8 cellular contexts compared by ENCODE assay signal in the genomic region with DNA sequence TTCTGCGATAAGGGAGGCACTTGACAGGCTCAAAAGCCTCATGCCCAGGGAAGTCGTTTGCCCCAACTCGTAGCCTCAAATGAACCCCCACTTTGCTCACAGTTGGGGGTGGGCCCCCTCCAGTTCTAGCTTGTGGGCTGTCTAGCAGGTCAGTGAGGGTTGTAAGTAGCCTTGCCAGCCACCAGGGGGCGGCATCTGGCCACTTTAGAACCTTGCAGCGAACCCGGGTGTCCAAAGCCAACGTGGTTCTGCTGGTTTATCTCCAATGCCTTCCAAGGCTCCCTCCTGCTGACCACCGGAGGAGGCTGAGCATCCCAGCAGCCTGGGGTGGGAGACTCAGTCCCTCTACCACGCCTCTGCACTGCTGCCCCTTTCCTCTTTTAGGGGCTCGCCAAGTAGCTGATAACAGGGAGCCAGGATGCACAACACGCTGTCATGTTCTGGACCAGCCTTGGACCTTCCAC. TPM values are rescaled to one million over a fixed set of nuclear protein-coding genes. Genes with fewer than 3 reads are reported as not detected.
A peak's percentile ranks its signal among the peaks of the same experiment; 100 is the strongest.
DNase-seq lines count a peak whose midpoint lies in the region; ATAC-seq, FAIRE-seq and TF ChIP-seq lines count a peak whose summit lies in the region.

No MANE protein-coding gene starts in this region.

- H3K27me3 ChIP-seq in H1 (replicated peaks in 1 of 4; ENCODE audit: control insufficient read depth in 3 of 4, extremely low read depth in 1 of 4, insufficient read depth in 3 of 4, low read length in 3 of 4), result no peaks in the 10 kb centered on the region

- no peak overlapping the region for H4K5ac ChIP-seq in H1 (ENCODE audit: insufficient read length, low read depth, low read length)

- no peak for TF ChIP-seq POLR2A in H1 (IDR thresholded peaks at IDR 0.05; ENCODE audit: control extremely low read depth in 1 of 2, low read depth in 2 of 2, low read length in 2 of 2)

- H3K56ac ChIP-seq in H1 (replicated peaks; ENCODE audit: insufficient read length, low read depth, low read length), result no peak overlapping the region

- H3K27ac Mint-ChIP-seq in activated CD4-positive, alpha-beta memory T cell treated with anti-CD3 and anti-CD28 coated beads, Interleukin-2, amount 10 ng/mL, durations not matched to agents 7 days and 5 days, result no peak overlapping the region
- no peak overlapping the region for H3K27ac Mint-ChIP-seq in mesothelial cell of epicardium

- H3K14ac ChIP-seq in H1 (ENCODE audit: insufficient read length), result no peak overlapping the region

- H3K4me3 ChIP-seq in H1 (ENCODE audit: extremely low read depth in 1 of 4, insufficient read depth in 2 of 4, low read depth in 3 of 4, low read length in 4 of 4), result no peak overlapping the region

- no peak overlapping the region for H2BK5ac ChIP-seq in H1 (ENCODE audit: low read depth, low read length)

- CTCF ChIA-PET in activated CD4-positive, alpha-beta memory T cell treated with anti-CD3 and anti-CD28 coated beads, Interleukin-2, amount 10 ng/mL, durations not matched to agents 7 days and 5 days (lab: Charles Lee), result interaction anchor here (0.6 to 5.0 kb wide), 34 partner anchors 8 to 297 kb away, joined by 3 to 43 read pairs (median 4); a partner anchor contains a TSS
- CTCF ChIA-PET in H1 (lab: Charles Lee; ENCODE audit: partially characterized antibody), result interaction anchor here (0.5 to 7.9 kb wide), 37 partner anchors 9 to 721 kb away, joined by 3 to 92 read pairs (median 4); a partner anchor contains a TSS

- H2BK20ac ChIP-seq in H1 (ENCODE audit: low read length), result no peak overlapping the region

- no peaks in the 10 kb centered on the region for H3K36me3 Mint-ChIP-seq in activated CD4-positive, alpha-beta memory T cell treated with anti-CD3 and anti-CD28 coated beads, Interleukin-2, amount 10 ng/mL, durations not matched to agents 7 days and 5 days (ENCODE audit: low read depth)
- no peaks in the 10 kb centered on the region for H3K36me3 Mint-ChIP-seq in mesothelial cell of epicardium

- no peaks in the 10 kb centered on the region for H3K9me3 Mint-ChIP-seq in activated CD4-positive, alpha-beta memory T cell treated with anti-CD3 and anti-CD28 coated beads, Interleukin-2, amount 10 ng/mL, durations not matched to agents 7 days and 5 days
- H3K9me3 Mint-ChIP-seq in mesothelial cell of epicardium, result no peaks in the 10 kb centered on the region

- H3K23me2 ChIP-seq in H1 (ENCODE audit: low read depth, low read length), result no peaks in the 10 kb centered on the region

- H2AFZ ChIP-seq in H1 (ENCODE audit: low read length), result peak overlapping the region; percentile 90; the same call in 1 of the 2 replicates

- FAIRE-seq in H1 (lab: Jason Lieb, UNC), result no peak

- TF ChIP-seq RAD21 in H1 (IDR thresholded peaks at IDR 0.05 in 1 of 2, conservative IDR thresholded peaks at IDR 0.05 in 1 of 2; ENCODE audit: low read depth in 2 of 2, low read length in 2 of 2), result peak; percentile 92 to 95

- H3K9me3 ChIP-seq in H1 (ENCODE audit: insufficient read depth in 2 of 2, low read depth in 1 of 2, low read length in 1 of 2), result no peaks in the 10 kb centered on the region

- H3K4me2 ChIP-seq in H1 (ENCODE audit: insufficient read depth in 1 of 2, low read depth in 2 of 2, low read length in 2 of 2), result no peak overlapping the region

- no peak overlapping the region for H3K27ac ChIP-seq in H1 (ENCODE audit: low read depth, low read length)

- no peak overlapping the region for H2BK12ac ChIP-seq in H1 (ENCODE audit: low read depth, low read length)

- H3K23ac ChIP-seq in H1 (ENCODE audit: insufficient read length), result no peak overlapping the region

- H3K18ac ChIP-seq in H1 (ENCODE audit: extremely low read depth, low read length), result no peak overlapping the region

- POLR2A ChIA-PET in activated CD4-positive, alpha-beta memory T cell treated with anti-CD3 and anti-CD28 coated beads, Interleukin-2, amount 10 ng/mL, durations not matched to agents 7 days and 5 days (lab: Charles Lee), result interaction anchor here (1.0 to 1.4 kb wide), 2 partner anchors 10 to 98 kb away, joined by 3 to 14 read pairs; a partner anchor contains a TSS
- POLR2A ChIA-PET in H1 (lab: Charles Lee; ENCODE audit: partially characterized antibody), result interaction anchor here (0.9 to 1.0 kb wide), 3 partner anchors 9 to 204 kb away, joined by 3 read pairs; a partner anchor contains a TSS

- no peaks in the 10 kb centered on the region; a peak in 1 of 7 replicates for H3K4me1 ChIP-seq in H1 (replicated peaks in 1 of 4; ENCODE audit: control insufficient read depth in 3 of 4, insufficient read depth in 4 of 4, low read length in 3 of 4)

- DNase-seq in NCI-H1417 (lab: John Stamatoyannopoulos, UW) (peak; percentile 47 to 76 (median 52)), NCI-H1417 treated with DMSO at 0.1 percent for 48 hours (lab: John Stamatoyannopoulos, UW) (no peak), NCI-H748 (lab: John Stamatoyannopoulos, UW; ENCODE audit: unreplicated experiment) (peak; percentile 72), H1 (ENCODE audit: low read depth in 1 of 2, low spot score in 2 of 2) (peak; percentile 68 to 91), mesothelial cell of epicardium (ENCODE audit: low spot score in 2 of 2, unreplicated experiment in 2 of 2) (peak; percentile 55 to 79)
- DNase-seq in activated CD4-positive, alpha-beta memory T cell treated with anti-CD3 and anti-CD28 coated beads, Interleukin-2, amount 10 ng/mL, durations not matched to agents 7 days and 5 days, result peak; percentile 77
- DNase-seq in stimulated activated CD8-positive, alpha-beta memory T cell treated with anti-CD3 and anti-CD28 coated beads, Interleukin-2, amount 100 ng/mL, for 1 hour (ENCODE audit: low read depth in 2 of 2), result peak; percentile 41 to 51

- no peak overlapping the region for H3K4me3 Mint-ChIP-seq in activated CD4-positive, alpha-beta memory T cell treated with anti-CD3 and anti-CD28 coated beads, Interleukin-2, amount 10 ng/mL, durations not matched to agents 7 days and 5 days
- no peak overlapping the region for H3K4me3 Mint-ChIP-seq in mesothelial cell of epicardium

- peak; percentile 88 to 93 (median 89) for TF ChIP-seq CTCF in H1 (IDR thresholded peaks at IDR 0.05; ENCODE audit: control extremely low read depth in 1 of 3, insufficient read depth in 1 of 3, low read depth in 1 of 3, low read length in 3 of 3)
- TF ChIP-seq CTCF in mesothelial cell of epicardium (IDR thresholded peaks at IDR 0.05; ENCODE audit: unreplicated experiment), result peak; percentile 86

- no peak overlapping the region for H2BK15ac ChIP-seq in H1 (ENCODE audit: low read length)

- 24% methylated on average over 11 of the region's 11 CpGs; no CpG with 5 or more reads in 1 of the 2 experiments for WGBS in H1 (ENCODE audit: extremely low coverage in 1 of 2, insufficient coverage in 1 of 2, insufficient read length in 1 of 2, insufficient replicate concordance in 2 of 2, low coverage in 1 of 2, low lambda C conversion rate in 2 of 2, missing lambda C conversion rate in 1 of 2), 2 experiments

- H3K79me2 ChIP-seq in H1 (ENCODE audit: control insufficient read depth in 1 of 2, insufficient read depth in 2 of 2, low read length in 2 of 2), result no peaks in the 10 kb centered on the region

- no peak for TF ChIP-seq EP300 in H1 (IDR thresholded peaks at IDR 0.05; ENCODE audit: borderline replicate concordance in 1 of 2, low read depth in 2 of 2, low read length in 2 of 2)

- no peaks in the 10 kb centered on the region for H3K79me1 ChIP-seq in H1 (ENCODE audit: low read depth, low read length)

- no peak overlapping the region for H2BK120ac ChIP-seq in H1 (replicated peaks; ENCODE audit: low read depth, low read length)

- H4K91ac ChIP-seq in H1 (replicated peaks; ENCODE audit: insufficient read length, low read length), result no peak overlapping the region

- no peaks in the 10 kb centered on the region for H3K36me3 ChIP-seq in H1 (ENCODE audit: control insufficient read depth in 2 of 4, insufficient read depth in 4 of 4, low read length in 3 of 4)

- no peak overlapping the region for H3K4ac ChIP-seq in H1 (replicated peaks; ENCODE audit: insufficient read length, low read depth, low read length)

- no peaks in the 10 kb centered on the region for H4K20me1 ChIP-seq in H1 (replicated peaks in 1 of 2; ENCODE audit: control insufficient read depth in 1 of 2, insufficient read depth in 2 of 2, low read length in 2 of 2)

- ATAC-seq in HG02981 (IDR thresholded peaks at IDR 0.05; ENCODE audit: unreplicated experiment), result peak; percentile 80

- peaks cover 1% of the 10 kb centered on the region for H3K4me1 Mint-ChIP-seq in activated CD4-positive, alpha-beta memory T cell treated with anti-CD3 and anti-CD28 coated beads, Interleukin-2, amount 10 ng/mL, durations not matched to agents 7 days and 5 days
- H3K4me1 Mint-ChIP-seq in mesothelial cell of epicardium, result no peaks in the 10 kb centered on the region

- H4K8ac ChIP-seq in H1 (ENCODE audit: extremely low read depth, insufficient read depth, low read length), result no peak overlapping the region

- H3K9ac ChIP-seq in H1 (replicated peaks in 1 of 4; ENCODE audit: extremely low read depth in 1 of 4, low read depth in 3 of 4, low read length in 3 of 4), result no peak overlapping the region

- peaks cover 11% of the 10 kb centered on the region for H3K27me3 Mint-ChIP-seq in activated CD4-positive, alpha-beta memory T cell treated with anti-CD3 and anti-CD28 coated beads, Interleukin-2, amount 10 ng/mL, durations not matched to agents 7 days and 5 days
- peaks cover 27% of the 10 kb centered on the region for H3K27me3 Mint-ChIP-seq in mesothelial cell of epicardium (ENCODE audit: low read depth)

- no peak overlapping the region for H2AK5ac ChIP-seq in H1 (ENCODE audit: low read depth, low read length)

RNA-seq across cellular contexts. Expression of a gene that starts 9.2 kb away (rescaled TPM):
- total RNA-seq in activated CD4-positive, alpha-beta memory T cell treated with anti-CD3 and anti-CD28 coated beads, Interleukin-2, amount 10 ng/mL, durations not matched to agents 7 days and 5 days, result 10 to 100 TPM; 19.4 to 19.7 TPM
- 18.9 and 20.0 TPM in 2 replicates for total RNA-seq in H1 (2021; fragmentation: NEBNext Ultra II Directional; extraction: Animal tissue kit (Norgen Biotek cat#: 25700))
- 5.6 and 5.9 TPM in 2 replicates for polyA plus RNA-seq in H1 (2011; rRNA removed)
- polyA plus RNA-seq in H1 (2011; cell fraction: cytosol; rRNA removed), result 7.1 TPM
- polyA plus RNA-seq in H1 (2011; cell fraction: nucleus; rRNA removed), result 11.6 TPM
- polyA plus RNA-seq in H1 (2012, experiment 1 of 2), result 8.2 to 12.0 TPM (median 11.2 TPM) in 4 replicates
- polyA plus RNA-seq in H1 (2012, experiment 2 of 2), result 3.8 TPM
- 8.5 TPM for polyA plus RNA-seq in H1 (2013, experiment 1 of 2)
- polyA plus RNA-seq in H1 (2013, experiment 2 of 2), result 8.7 TPM
- polyA minus RNA-seq in H1 (2011; rRNA and poly(A)+ RNA removed), result 17.2 and 17.8 TPM in 2 replicates
- polyA minus RNA-seq in H1 (2011; cell fraction: cytosol; rRNA and poly(A)+ RNA removed), result 14.5 TPM
- 9.7 TPM for polyA minus RNA-seq in H1 (2011; cell fraction: nucleus; rRNA and poly(A)+ RNA removed)
- total RNA-seq in mesothelial cell of epicardium, result 35.2 to 38.1 TPM (median 35.8 TPM) in 3 replicates

RNA-seq across cellular contexts. Expression of a gene that starts 43.0 kb away (rescaled TPM):
- total RNA-seq in activated CD4-positive, alpha-beta memory T cell treated with anti-CD3 and anti-CD28 coated beads, Interleukin-2, amount 10 ng/mL, durations not matched to agents 7 days and 5 days, result 10 to 100 TPM; 34.6 to 35.0 TPM
- 56.5 TPM in 2 replicates for total RNA-seq in H1 (2021; fragmentation: NEBNext Ultra II Directional; extraction: Animal tissue kit (Norgen Biotek cat#: 25700))
- 23.0 and 23.7 TPM in 2 replicates for polyA plus RNA-seq in H1 (2011; rRNA removed)
- 36.1 TPM for polyA plus RNA-seq in H1 (2011; cell fraction: cytosol; rRNA removed)
- 49.0 TPM for polyA plus RNA-seq in H1 (2011; cell fraction: nucleus; rRNA removed)
- 47.3 to 53.5 TPM (median 50.9 TPM) in 4 replicates for polyA plus RNA-seq in H1 (2012, experiment 1 of 2)
- 11.6 TPM for polyA plus RNA-seq in H1 (2012, experiment 2 of 2)
- 23.4 TPM for polyA plus RNA-seq in H1 (2013, experiment 1 of 2)
- polyA plus RNA-seq in H1 (2013, experiment 2 of 2), result 25.2 TPM
- polyA minus RNA-seq in H1 (2011; rRNA and poly(A)+ RNA removed), result 15.1 and 20.0 TPM in 2 replicates
- polyA minus RNA-seq in H1 (2011; cell fraction: cytosol; rRNA and poly(A)+ RNA removed), result 28.0 TPM
- 44.0 TPM for polyA minus RNA-seq in H1 (2011; cell fraction: nucleus; rRNA and poly(A)+ RNA removed)
- total RNA-seq in mesothelial cell of epicardium, result 66.3 to 70.4 TPM (median 66.7 TPM) in 3 replicates
